In the genomic region with DNA sequence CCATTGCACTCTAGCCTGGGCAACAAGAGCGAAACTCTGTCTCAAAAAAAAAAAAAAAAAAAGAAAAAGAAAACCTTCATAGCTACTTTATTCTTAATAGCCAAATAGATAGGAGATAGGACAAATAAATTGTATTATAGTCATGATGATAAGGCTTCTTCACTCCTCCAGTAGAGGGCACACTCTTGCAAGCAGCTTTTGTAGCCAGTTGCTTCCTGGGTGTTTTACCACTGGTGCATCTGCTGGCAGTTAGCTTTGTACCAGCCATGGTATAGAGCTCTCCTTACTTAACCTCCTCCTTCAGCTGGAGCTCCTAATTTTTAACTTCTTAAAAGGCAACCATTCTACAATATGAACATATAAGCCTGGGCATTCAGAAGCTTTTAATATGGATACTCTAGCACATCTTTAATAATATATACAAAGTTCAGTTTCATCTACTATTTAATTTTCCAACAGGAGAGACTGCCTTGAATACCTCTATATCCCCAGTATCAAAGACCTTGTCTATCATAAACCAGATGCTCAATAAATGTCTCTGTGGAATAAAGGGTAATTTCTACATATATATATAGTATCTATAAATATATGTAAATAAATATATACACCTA, we compare ENCODE assay signal across 9 cellular contexts. TPM values are rescaled to one million over a fixed set of nuclear protein-coding genes. Genes with fewer than 3 reads are reported as not detected.
DNase-seq lines count a peak whose midpoint lies in the region; ATAC-seq and TF ChIP-seq lines count a peak whose summit lies in the region.
"Had no signal": no experiment of that assay in that cellular context is flagged by ENCODE, and none has a peak within 500 bp of the region (broad histone marks: within the 10 kb centered on the region; RNA-seq: fewer than 3 reads in every experiment).

No MANE protein-coding gene starts in this region.

- POLR2A ChIA-PET in OCI-LY7 (lab: Charles Lee) = interaction anchor here (0.6 to 1.1 kb wide), 7 partner anchors 37 to 214 kb away, joined by 3 to 6 read pairs (median 3); no protein-coding TSS in a partner anchor

- H3K4me3 ChIP-seq in BE2C (ENCODE audit: low read depth, low read length) (no peak overlapping the region), OCI-LY7 (ENCODE audit: low read depth, low read length, poor library complexity, severe bottlenecking) (no peak overlapping the region), astrocyte of the cerebellum (ENCODE audit: low read depth, low read length) (no peak overlapping the region), iPS DF 6.9 (ENCODE audit: low read length) (no peak overlapping the region)

- H3K27me3 ChIP-seq in BE2C = no peaks in the 10 kb centered on the region
- no peaks in the 10 kb centered on the region for H3K27me3 ChIP-seq in iPS DF 6.9 (ENCODE audit: control insufficient read depth, insufficient read depth, low read length)
- H3K27me3 ChIP-seq: neutrophil had no signal

- no peak for TF ChIP-seq POLR2A in GM18505 (IDR thresholded peaks at IDR 0.05; ENCODE audit: borderline replicate concordance, extremely low read depth, insufficient read depth, insufficient read length)

- no peaks in the 10 kb centered on the region for H3K36me3 ChIP-seq in BE2C
- H3K36me3 ChIP-seq in OCI-LY7 (ENCODE audit: insufficient read depth, low read length) = no peaks in the 10 kb centered on the region
- no peaks in the 10 kb centered on the region for H3K36me3 ChIP-seq in iPS DF 6.9 (ENCODE audit: control insufficient read depth, insufficient read depth, low read length)
- H3K36me3 ChIP-seq: neutrophil had no signal

- H3K9me2 ChIP-seq in OCI-LY7 (ENCODE audit: insufficient read depth, low read length) = no peaks in the 10 kb centered on the region

- no peak overlapping the region for H3K4me2 ChIP-seq in OCI-LY7 (ENCODE audit: low read length)

- ATAC-seq in GM18505 (IDR thresholded peaks at IDR 0.05; ENCODE audit: unreplicated experiment) = peak; percentile 59

- H3K4me1 ChIP-seq in BE2C (no peaks in the 10 kb centered on the region), OCI-LY7 (ENCODE audit: insufficient read depth, low read length, poor library complexity, severe bottlenecking) (no peaks in the 10 kb centered on the region), iPS DF 6.9 (ENCODE audit: control insufficient read depth, insufficient read depth, low read length) (no peaks in the 10 kb centered on the region)

- no peaks in the 10 kb centered on the region; the same call in 1 of the 2 replicates for H3K79me2 ChIP-seq in OCI-LY7 (ENCODE audit: insufficient read depth, low read depth, low read length)

- no peak overlapping the region for H3K27ac ChIP-seq in OCI-LY7 (ENCODE audit: low read depth, low read length, poor library complexity, severe bottlenecking)
- H3K27ac ChIP-seq in iPS DF 6.9 (ENCODE audit: low read length) = no peak overlapping the region
- H3K27ac ChIP-seq: neutrophil had no signal

- H4K20me1 ChIP-seq in OCI-LY7 (ENCODE audit: insufficient read depth, low read length) = no peaks in the 10 kb centered on the region; the same call in 1 of the 2 replicates

- intact Hi-C loops in OCI-LY7 (cut with micrococcal nuclease; ENCODE audit: unreplicated experiment) = loop anchor here (1.0 to 5.0 kb wide), 2 partner anchors 38 to 69 kb away; partner anchors contain the start of gene EVI5

- peak; percentile 15 for DNase-seq in BE2C
- DNase-seq in HuH-7.5 (ENCODE audit: low spot score) = peak; percentile 32
- DNase-seq in OCI-LY7 (ENCODE audit: low spot score) = peak; percentile 81
- peak; percentile 22 for DNase-seq in astrocyte of the cerebellum (ENCODE audit: low read depth)
- DNase-seq in iPS DF 6.9 (ENCODE audit: low read depth, low spot score) = peak; percentile 27
- DNase-seq in stimulated activated CD4-positive, alpha-beta T cell treated with anti-CD3 and anti-CD28 coated beads, Interleukin-4, amount 100 ng/mL, for 4 hours = peak; percentile 2 to 12
- DNase-seq in cortex of kidney (lab: John Stamatoyannopoulos, UW) = no peak

- BruUV-seq in OCI-LY7 (replicated peaks; lab: Mats Ljungman, UMichigan) = no TSS peak

- CTCF ChIA-PET in OCI-LY7 (lab: Charles Lee; ENCODE audit: unreplicated experiment) = interaction anchor here (0.6 to 1.8 kb wide), 5 partner anchors 36 to 245 kb away, joined by 3 to 8 read pairs (median 4); partner anchors contain the start of gene EVI5

- no CpG with 5 or more reads among the region's 1 CpG for WGBS in iPS DF 6.9 (ENCODE audit: insufficient coverage, insufficient read length)

- peak; percentile 74 for TF ChIP-seq CTCF in BE2C (IDR thresholded peaks at IDR 0.05; ENCODE audit: low read depth, low read length)
- TF ChIP-seq CTCF in OCI-LY7 (conservative IDR thresholded peaks at IDR 0.05; ENCODE audit: low read length) = peak; percentile 88
- TF ChIP-seq CTCF in astrocyte of the cerebellum (IDR thresholded peaks at IDR 0.05; ENCODE audit: low read depth, low read length, missing control alignments) = peak; percentile 71

- no peak overlapping the region for H2AFZ ChIP-seq in OCI-LY7 (ENCODE audit: low read length)

- in situ Hi-C loops in astrocyte of the cerebellum (cut with HindIII; ENCODE audit: low sequenced_read_pairs) = no loop called here

- H3K9me3 ChIP-seq in BE2C (no peaks in the 10 kb centered on the region), OCI-LY7 (ENCODE audit: low read length) (no peaks in the 10 kb centered on the region), iPS DF 6.9 (ENCODE audit: control insufficient read depth, insufficient read depth, low read length) (no peaks in the 10 kb centered on the region)
- H3K9me3 ChIP-seq: neutrophil had no signal

RNA-seq across cellular contexts. Expression of gene EVI5, which starts 35.8 kb away (rescaled TPM):
- polyA plus RNA-seq in BE2C (2012; ENCODE audit: insufficient read depth, insufficient read length, low read depth) = 2.2 TPM
- 15.1 and 27.3 TPM in 2 replicates for total RNA-seq in OCI-LY7 (2014; rRNA removed; shearing (Covaris generic))
- 22.5 and 27.8 TPM in 2 replicates for total RNA-seq in OCI-LY7 (2022)
